ENCODE assay signal across 34 cellular contexts in genomic region chr11:36931167-36931566, GRCh38.
"Had no signal": no experiment of that assay in that cellular context is flagged by ENCODE, and none has a peak within 500 bp of the region (broad histone marks: within the 10 kb centered on the region; RNA-seq: fewer than 3 reads in every experiment).

No MANE protein-coding gene starts in this region.

- H3K27me3 ChIP-seq: adrenal gland, ascending aorta, body of pancreas, brain microvascular endothelial cell, breast epithelium, cardiac muscle cell had no signal

- DNase-seq: activated effector memory CD4-positive, alpha-beta T cell treated with anti-CD3 and anti-CD28 coated beads, Interleukin-2, amount 50 U/mL, for 16 hours; activated effector memory CD4-positive, alpha-beta T cell treated with Interleukin-2 at 50 U/mL for 16 hours; activated gamma-delta T cell; activated gamma-delta T cell treated with Interleukin-2 at 50 U/mL for 16 hours; activated naive CD4-positive, alpha-beta T cell; activated naive CD4-positive, alpha-beta T cell treated with anti-CD3 and anti-CD28 coated beads for 36 hours; activated naive CD4-positive, alpha-beta T cell treated with anti-CD3 and anti-CD28 coated beads, Interleukin-2, amount 10 ng/mL, durations not matched to agents 7 days and 5 days; activated naive CD4-positive, alpha-beta T cell treated with anti-CD3 and anti-CD28 coated beads, Interleukin-2, amount 50 U/mL, for 16 hours; activated naive CD4-positive, alpha-beta T cell treated with Interleukin-2 at 50 U/mL for 16 hours; activated naive CD8-positive, alpha-beta T cell treated with anti-CD3 and anti-CD28 coated beads for 36 hours; activated naive CD8-positive, alpha-beta T cell treated with anti-CD3 and anti-CD28 coated beads, Interleukin-2, amount 10 ng/mL, durations not matched to agents 7 days and 5 days; activated naive CD8-positive, alpha-beta T cell treated with anti-CD3 and anti-CD28 coated beads, Interleukin-2, amount 50 U/mL, for 24 hours; activated T-cell treated with anti-CD3 and anti-CD28 coated beads, Interleukin-2, amount 50 U/mL, for 1 hour; activated T-cell treated with anti-CD3 and anti-CD28 coated beads, Interleukin-2, amount 50 U/mL, for 24 hours; activated T-cell treated with anti-CD3 and anti-CD28 coated beads, Interleukin-2, amount 50 U/mL, for 4 hours; activated T-cell treated with anti-CD3 and anti-CD28 coated beads, Interleukin-2, amount 50 U/mL, for 48 hours; activated T-cell treated with anti-CD3 and anti-CD28 coated beads, Interleukin-2, amount 50 U/mL, for 72 hours; adrenal gland; amniotic stem cell; amygdala; anterior cingulate cortex; aorta; body of pancreas; brain microvascular endothelial cell; caudate nucleus; central memory CD4-positive, alpha-beta T cell; cerebellar nuclear complex had no signal

- H3K27ac ChIP-seq: adrenal gland, ascending aorta, body of pancreas, brain microvascular endothelial cell, breast epithelium, cardiac muscle cell had no signal

- H3K9me3 ChIP-seq: adrenal gland, ascending aorta, body of pancreas, breast epithelium had no signal

- ATAC-seq: activated naive CD4-positive, alpha-beta T cell treated with anti-CD3 and anti-CD28 coated beads, Interleukin-2, amount 50 U/mL, for 72 hours; activated naive CD8-positive, alpha-beta T cell treated with anti-CD3 and anti-CD28 coated beads, Interleukin-2, amount 50 U/mL, for 24 hours; activated T-cell treated with anti-CD3 and anti-CD28 coated beads, Interleukin-2, amount 50 U/mL, for 4 hours; activated T-cell treated with anti-CD3 and anti-CD28 coated beads, Interleukin-2, amount 50 U/mL, for 72 hours; activated T-helper 17 cell treated with anti-CD3 and anti-CD28 coated beads, Interleukin-2, amount 50 U/mL, for 72 hours; body of pancreas had no signal

- H3K4me1 ChIP-seq: adrenal gland, ascending aorta, body of pancreas, breast epithelium had no signal

- FAIRE-seq: astrocyte, bronchial epithelial cell had no signal

- H3K36me3 ChIP-seq: adrenal gland, ascending aorta, brain microvascular endothelial cell, breast epithelium, cardiac muscle cell had no signal

- H3K4me3 ChIP-seq: adrenal gland, ascending aorta, body of pancreas, breast epithelium, cardiac muscle cell had no signal
